ENCODE assay signal across 17 cellular contexts in genomic region chr1:26474824-26475223, GRCh38. TPM values are rescaled to one million over a fixed set of nuclear protein-coding genes. Genes with fewer than 3 reads are reported as not detected.
A peak's percentile ranks its signal among the peaks of the same experiment; 100 is the strongest.
DNase-seq lines count a peak whose midpoint lies in the region; ATAC-seq and TF ChIP-seq lines count a peak whose summit lies in the region.
"Had no signal": no experiment of that assay in that cellular context is flagged by ENCODE, and none has a peak within 500 bp of the region (broad histone marks: within the 10 kb centered on the region; RNA-seq: fewer than 3 reads in every experiment).

No MANE protein-coding gene starts in this region.

- no peak overlapping the region for H2AFZ ChIP-seq in OCI-LY7 (ENCODE audit: low read length)
- no peak overlapping the region for H2AFZ ChIP-seq in osteoblast (ENCODE audit: low read length)

- peaks cover 50% of the 10 kb centered on the region for H3K4me1 Mint-ChIP-seq in activated CD4-positive, alpha-beta T cell treated with anti-CD3 and anti-CD28 coated beads for 36 hours
- H3K4me1 Mint-ChIP-seq in brain, result peaks cover 52% of the 10 kb centered on the region

- H3K4me3 Mint-ChIP-seq in activated CD4-positive, alpha-beta T cell treated with anti-CD3 and anti-CD28 coated beads for 36 hours, result peak overlapping the region; percentile 91
- peak overlapping the region; percentile 91 to 97 (median 93) for H3K4me3 Mint-ChIP-seq in brain

- H3K4me2 ChIP-seq in OCI-LY7 (ENCODE audit: low read length), result peak overlapping the region; percentile 83
- no peak overlapping the region for H3K4me2 ChIP-seq in osteoblast (ENCODE audit: insufficient read depth, low read length)

- peaks cover 55% of the 10 kb centered on the region for H3K4me1 ChIP-seq in OCI-LY7 (ENCODE audit: insufficient read depth, low read length, poor library complexity, severe bottlenecking)
- H3K4me1 ChIP-seq in osteoblast (ENCODE audit: insufficient read depth, low read length), result peaks cover 34% of the 10 kb centered on the region

- H4K20me1 ChIP-seq in OCI-LY7 (ENCODE audit: insufficient read depth, low read length) (peaks cover 18% of the 10 kb centered on the region), osteoblast (ENCODE audit: insufficient read depth, low read length) (peaks cover 39% of the 10 kb centered on the region)

- H3K27ac Mint-ChIP-seq in activated CD4-positive, alpha-beta T cell treated with anti-CD3 and anti-CD28 coated beads for 36 hours, result peak overlapping the region; percentile 43
- peak overlapping the region in 4 of 5 experiments; percentile 35 to 89 (median 58) for H3K27ac Mint-ChIP-seq in brain

- H3K36me3 ChIP-seq in OCI-LY7 (ENCODE audit: insufficient read depth, low read length) (peaks cover 54% of the 10 kb centered on the region), osteoblast (ENCODE audit: insufficient read depth, low read length) (peaks cover 49% of the 10 kb centered on the region)

- no peak for TF ChIP-seq CTCF in OCI-LY7 (conservative IDR thresholded peaks at IDR 0.05; ENCODE audit: low read length)
- TF ChIP-seq CTCF in brain (conservative IDR thresholded peaks at IDR 0.05), result no peak
- TF ChIP-seq CTCF in osteoblast (IDR thresholded peaks at IDR 0.05; ENCODE audit: extremely low read depth, low read depth, low read length), result no peak

- H3K27me3 Mint-ChIP-seq in activated CD4-positive, alpha-beta T cell treated with anti-CD3 and anti-CD28 coated beads for 36 hours, result no peaks in the 10 kb centered on the region
- H3K27me3 Mint-ChIP-seq in brain, result peaks cover 9% of the 10 kb centered on the region

- no peak for DNase-seq in activated CD4-positive, alpha-beta T cell treated with anti-CD3 and anti-CD28 coated beads for 36 hours
- DNase-seq in activated CD4-positive, alpha-beta T cell treated with anti-CD3 and anti-CD28 coated beads, Interleukin-2, amount 50 U/mL, for 48 hours, result no peak
- DNase-seq in OCI-LY7 (ENCODE audit: low spot score) (no peak), osteoblast (ENCODE audit: insufficient read length, low spot score, missing footprints) (peak; percentile 41), NCI-H82 treated with DMSO at 0.1 percent for 48 hours (lab: John Stamatoyannopoulos, UW; ENCODE audit: unreplicated experiment) (no peak), AG08395 (ENCODE audit: low spot score) (no peak), RKO (ENCODE audit: low spot score) (no peak)
- DNase-seq: activated effector memory CD4-positive, alpha-beta T cell treated with Interleukin-2 at 50 U/mL for 16 hours; DMS53; heart right ventricle; NCI-H1436 treated with DMSO at 0.1 percent for 48 hours; NCI-H524; occipital lobe; Right ventricle myocardium superior had no signal

- CTCF ChIA-PET in activated CD4-positive, alpha-beta T cell treated with anti-CD3 and anti-CD28 coated beads for 36 hours (lab: Charles Lee), result interaction anchor here (0.7 kb wide), 1 partner anchor 25 kb away, joined by 3 read pairs; no protein-coding TSS in a partner anchor
- CTCF ChIA-PET in OCI-LY7 (lab: Charles Lee; ENCODE audit: unreplicated experiment), result no interaction called here

- no peak overlapping the region for H3K27ac ChIP-seq in OCI-LY7 (ENCODE audit: low read depth, low read length, poor library complexity, severe bottlenecking)
- peak overlapping the region; percentile 3 for H3K27ac ChIP-seq in osteoblast (ENCODE audit: low read depth, low read length)
- H3K27ac ChIP-seq: A549, cardiac muscle cell, heart right ventricle had no signal

- BruUV-seq in OCI-LY7 (replicated peaks; lab: Mats Ljungman, UMichigan), result no TSS peak

- ATAC-seq in activated CD4-positive, alpha-beta T cell treated with anti-CD3 and anti-CD28 coated beads for 36 hours, result no peak
- ATAC-seq: A549, heart right ventricle had no signal

- H3K4me3 ChIP-seq in OCI-LY7 (ENCODE audit: low read depth, low read length, poor library complexity, severe bottlenecking), result peak overlapping the region; percentile 96
- no peak overlapping the region for H3K4me3 ChIP-seq in osteoblast (ENCODE audit: insufficient read depth, low read length)
- H3K4me3 ChIP-seq: A549, cardiac muscle cell had no signal

- H3K27me3 ChIP-seq in osteoblast (ENCODE audit: insufficient read depth, low read length), result no peaks in the 10 kb centered on the region
- H3K27me3 ChIP-seq: cardiac muscle cell, heart right ventricle had no signal

- H3K9me3 Mint-ChIP-seq in activated CD4-positive, alpha-beta T cell treated with anti-CD3 and anti-CD28 coated beads for 36 hours (ENCODE audit: low read depth), result no peaks in the 10 kb centered on the region
- no peaks in the 10 kb centered on the region for H3K9me3 Mint-ChIP-seq in brain

- POLR2A ChIA-PET in activated CD4-positive, alpha-beta T cell treated with anti-CD3 and anti-CD28 coated beads for 36 hours (lab: Charles Lee), result no interaction called here
- POLR2A ChIA-PET in OCI-LY7 (lab: Charles Lee), result interaction anchor here (0.6 to 1.1 kb wide), 3 partner anchors 17 to 1603 kb away, joined by 3 to 5 read pairs (median 3); partner anchors contain the start of gene DHDDS

- intact Hi-C loops in activated CD4-positive, alpha-beta T cell treated with anti-CD3 and anti-CD28 coated beads for 36 hours (cut with DNase I, micrococcal nuclease), result no loop called here
- intact Hi-C loops in OCI-LY7 (cut with micrococcal nuclease; ENCODE audit: unreplicated experiment), result loop anchor here (5.0 kb wide), 1 partner anchor 188 kb away; no protein-coding TSS in a partner anchor

- no peaks in the 10 kb centered on the region for H3K9me2 ChIP-seq in OCI-LY7 (ENCODE audit: insufficient read depth, low read length)

- peaks cover 20% of the 10 kb centered on the region for H3K79me2 ChIP-seq in OCI-LY7 (ENCODE audit: insufficient read depth, low read depth, low read length)
- H3K79me2 ChIP-seq in osteoblast (ENCODE audit: insufficient read depth, low read length), result peaks cover 21% of the 10 kb centered on the region

- H3K9me3 ChIP-seq in OCI-LY7 (ENCODE audit: low read length) (no peaks in the 10 kb centered on the region), osteoblast (ENCODE audit: low read depth, low read length) (no peaks in the 10 kb centered on the region)
- H3K9me3 ChIP-seq: A549, heart right ventricle had no signal

- peaks cover 48% of the 10 kb centered on the region for H3K36me3 Mint-ChIP-seq in activated CD4-positive, alpha-beta T cell treated with anti-CD3 and anti-CD28 coated beads for 36 hours (ENCODE audit: low read depth)
- peaks cover 51% of the 10 kb centered on the region for H3K36me3 Mint-ChIP-seq in brain

RNA-seq across cellular contexts. Expression of gene HMGN2, which starts 2.6 kb away (rescaled TPM):
- total RNA-seq in activated CD4-positive, alpha-beta T cell treated with anti-CD3 and anti-CD28 coated beads for 36 hours, result 100 to 1,000 TPM; 660 to 867 TPM
- total RNA-seq in OCI-LY7 (2014; rRNA removed; shearing (Covaris generic)), result 649 and 817 TPM in 2 replicates
- total RNA-seq in OCI-LY7 (2022), result 990 and 1,017 TPM in 2 replicates
- 1,696 TPM for polyA plus RNA-seq in brain (ENCODE audit: insufficient read depth, low read depth, low replicate concordance)
- 181 and 198 TPM in 2 replicates for total RNA-seq in osteoblast

RNA-seq across cellular contexts. Expression of gene DHDDS, which starts 42.7 kb away (rescaled TPM):
- 10 to 100 TPM; 34.1 to 40.7 TPM for total RNA-seq in activated CD4-positive, alpha-beta T cell treated with anti-CD3 and anti-CD28 coated beads for 36 hours
- total RNA-seq in OCI-LY7 (2014; rRNA removed; shearing (Covaris generic)), result 33.2 and 39.0 TPM in 2 replicates
- total RNA-seq in OCI-LY7 (2022) (43.4 and 45.1 TPM in 2 replicates), osteoblast (56.6 and 63.3 TPM in 2 replicates)
- 37.8 TPM for polyA plus RNA-seq in brain (ENCODE audit: insufficient read depth, low read depth, low replicate concordance)

RNA-seq across cellular contexts. Expression of gene RPS6KA1, which starts 54.7 kb away (rescaled TPM):
- total RNA-seq in activated CD4-positive, alpha-beta T cell treated with anti-CD3 and anti-CD28 coated beads for 36 hours, result 100 to 1,000 TPM; 116 to 160 TPM
- total RNA-seq in OCI-LY7 (2014; rRNA removed; shearing (Covaris generic)), result 54.1 and 72.2 TPM in 2 replicates
- total RNA-seq in OCI-LY7 (2022) (83.3 and 91.0 TPM in 2 replicates), osteoblast (2.2 and 2.4 TPM in 2 replicates)
- polyA plus RNA-seq in brain (ENCODE audit: insufficient read depth, low read depth, low replicate concordance), result 24.0 TPM

Comparison
In these comparisons a context has a peak if more than half of its experiments do, and no peak if none do; other contexts are left out.
1. RNA of gene RPS6KA1, which starts 54.7 kb away (total RNA-seq): 116 to 160 TPM in activated CD4-positive, alpha-beta T cell treated with anti-CD3 and anti-CD28 coated beads for 36 hours and 54.1 to 91.0 TPM in OCI-LY7; 2.2 to 2.4 TPM in osteoblast; every median in the first group is over 10 times any median in the second.